8 cellular contexts compared by ENCODE assay signal in the genomic region with DNA sequence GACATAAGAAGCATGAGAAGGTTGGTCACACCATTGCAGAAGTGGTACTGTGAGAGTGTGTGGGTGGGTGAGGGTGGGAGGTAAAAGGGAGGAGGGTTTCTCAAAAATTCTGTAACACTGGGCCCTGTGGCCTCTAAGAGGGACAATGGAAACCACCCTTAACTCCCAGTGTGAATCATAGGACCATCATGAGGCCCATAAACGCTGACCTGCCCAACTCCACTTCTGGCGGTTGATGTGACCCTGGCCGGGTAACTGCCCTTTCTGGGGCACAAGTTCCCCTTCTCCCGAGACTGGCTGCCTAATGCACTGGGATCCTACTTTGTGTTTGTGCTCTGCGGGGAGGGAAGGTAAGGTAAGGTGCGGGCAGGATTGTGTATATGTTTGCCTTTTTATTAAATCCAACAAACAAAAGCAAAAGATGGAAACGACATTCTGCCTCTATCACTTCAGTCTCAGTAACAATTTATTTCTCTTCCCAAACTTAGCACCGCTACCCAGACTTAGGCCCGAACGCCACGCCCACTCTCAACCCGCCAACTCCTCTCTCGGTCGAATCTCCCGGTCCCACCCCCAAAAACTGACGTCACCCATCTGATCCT. TPM values are rescaled to one million over a fixed set of nuclear protein-coding genes. Genes with fewer than 3 reads are reported as not detected.
A peak's percentile ranks its signal among the peaks of the same experiment; 100 is the strongest.
DNase-seq lines count a peak whose midpoint lies in the region; ATAC-seq lines count a peak whose summit lies in the region.

No MANE protein-coding gene starts in this region.

- H3K9me3 Mint-ChIP-seq in activated CD4-positive, alpha-beta T cell treated with anti-CD3 and anti-CD28 coated beads for 36 hours (ENCODE audit: low read depth): no peaks in the 10 kb centered on the region
- H3K9me3 Mint-ChIP-seq in memory B cell: no peaks in the 10 kb centered on the region

- H3K36me3 Mint-ChIP-seq in activated CD4-positive, alpha-beta T cell treated with anti-CD3 and anti-CD28 coated beads for 36 hours (ENCODE audit: low read depth): peaks cover 44% of the 10 kb centered on the region
- no peaks in the 10 kb centered on the region for H3K36me3 Mint-ChIP-seq in memory B cell

- H3K27ac Mint-ChIP-seq in activated CD4-positive, alpha-beta T cell treated with anti-CD3 and anti-CD28 coated beads for 36 hours: peak overlapping the region; percentile 98
- H3K27ac Mint-ChIP-seq in memory B cell: peak overlapping the region; percentile 93

- DNase-seq in AML-193 (lab: John Stamatoyannopoulos, UW): peak; percentile 82 to 85
- peak; percentile 83 for DNase-seq in GM19240 (ENCODE audit: insufficient read length, low spot score)
- peak; percentile 92 for DNase-seq in NCI-H510A (lab: John Stamatoyannopoulos, UW)
- peak; percentile 95 for DNase-seq in activated CD4-positive, alpha-beta T cell treated with anti-CD3 and anti-CD28 coated beads for 36 hours
- peak; percentile 73 for DNase-seq in effector CD8-positive, alpha-beta T cell (lab: John Stamatoyannopoulos, UW)
- peak in 1 of 2 donors; percentile 69 for DNase-seq in memory B cell (ENCODE audit: low spot score in 2 of 2)
- DNase-seq in stimulated activated CD8-positive, alpha-beta memory T cell treated with anti-CD3 and anti-CD28 coated beads, Interleukin-12 subunit alpha, Interleukin-12 subunit beta, amount 100 ng/mL, for 1 hour (ENCODE audit: low read depth): peak; percentile 62

- CTCF ChIA-PET in activated CD4-positive, alpha-beta T cell treated with anti-CD3 and anti-CD28 coated beads for 36 hours (lab: Charles Lee): interaction anchor here (0.9 to 1.7 kb wide), 3 partner anchors 12 to 15 kb away, joined by 6 to 11 read pairs (median 6); a partner anchor contains a TSS

- H3K27me3 Mint-ChIP-seq in activated CD4-positive, alpha-beta T cell treated with anti-CD3 and anti-CD28 coated beads for 36 hours: peaks cover 4% of the 10 kb centered on the region
- peaks cover 3% of the 10 kb centered on the region for H3K27me3 Mint-ChIP-seq in memory B cell

- ATAC-seq in HG03378 (IDR thresholded peaks at IDR 0.05; ENCODE audit: unreplicated experiment) (peak; percentile 79), memory B cell (ENCODE audit: low read depth) (peak; percentile 72)
- peak; percentile 77 for ATAC-seq in activated CD4-positive, alpha-beta T cell treated with anti-CD3 and anti-CD28 coated beads for 36 hours

- H3K4me3 Mint-ChIP-seq in activated CD4-positive, alpha-beta T cell treated with anti-CD3 and anti-CD28 coated beads for 36 hours: peak overlapping the region; percentile 94
- H3K4me3 Mint-ChIP-seq in memory B cell: peak overlapping the region; percentile 88

- H3K4me1 Mint-ChIP-seq in activated CD4-positive, alpha-beta T cell treated with anti-CD3 and anti-CD28 coated beads for 36 hours: peaks cover 29% of the 10 kb centered on the region
- H3K4me1 Mint-ChIP-seq in memory B cell: peaks cover 22% of the 10 kb centered on the region

- intact Hi-C loops in activated CD4-positive, alpha-beta T cell treated with anti-CD3 and anti-CD28 coated beads for 36 hours (cut with DNase I, micrococcal nuclease): loop anchor here in 1 of 2 experiments (2.0 kb wide), 1 partner anchor 15 kb away; no protein-coding TSS in a partner anchor

- POLR2A ChIA-PET in activated CD4-positive, alpha-beta T cell treated with anti-CD3 and anti-CD28 coated beads for 36 hours (lab: Charles Lee): interaction anchor here (0.6 to 1.6 kb wide), 3 partner anchors 8 to 19 kb away, joined by 3 to 5 read pairs (median 4); a partner anchor contains a TSS

RNA-seq across cellular contexts. Expression of a gene that starts 0.5 kb away (rescaled TPM):
- total RNA-seq in activated CD4-positive, alpha-beta T cell treated with anti-CD3 and anti-CD28 coated beads for 36 hours: 10 to 100 TPM; 31.9 to 33.5 TPM

RNA-seq across cellular contexts. Expression of a gene that starts 1.0 kb away (rescaled TPM):
- total RNA-seq in activated CD4-positive, alpha-beta T cell treated with anti-CD3 and anti-CD28 coated beads for 36 hours: 1 to 10 TPM; 2.5 to 3.9 TPM

RNA-seq across cellular contexts. Expression of a gene that starts 4.5 kb away (rescaled TPM):
- 1 to 10 TPM; 6.6 to 6.8 TPM for total RNA-seq in activated CD4-positive, alpha-beta T cell treated with anti-CD3 and anti-CD28 coated beads for 36 hours

RNA-seq across cellular contexts. Expression of a gene that starts 11.2 kb away (rescaled TPM):
- 10 to 100 TPM; 30.7 to 56.9 TPM for total RNA-seq in activated CD4-positive, alpha-beta T cell treated with anti-CD3 and anti-CD28 coated beads for 36 hours

RNA-seq across cellular contexts. Expression of a gene that starts 16.5 kb away (rescaled TPM):
- total RNA-seq in activated CD4-positive, alpha-beta T cell treated with anti-CD3 and anti-CD28 coated beads for 36 hours: 10 to 100 TPM; 20.9 to 22.5 TPM
